22 cellular contexts compared by ENCODE assay signal in the genomic region with DNA sequence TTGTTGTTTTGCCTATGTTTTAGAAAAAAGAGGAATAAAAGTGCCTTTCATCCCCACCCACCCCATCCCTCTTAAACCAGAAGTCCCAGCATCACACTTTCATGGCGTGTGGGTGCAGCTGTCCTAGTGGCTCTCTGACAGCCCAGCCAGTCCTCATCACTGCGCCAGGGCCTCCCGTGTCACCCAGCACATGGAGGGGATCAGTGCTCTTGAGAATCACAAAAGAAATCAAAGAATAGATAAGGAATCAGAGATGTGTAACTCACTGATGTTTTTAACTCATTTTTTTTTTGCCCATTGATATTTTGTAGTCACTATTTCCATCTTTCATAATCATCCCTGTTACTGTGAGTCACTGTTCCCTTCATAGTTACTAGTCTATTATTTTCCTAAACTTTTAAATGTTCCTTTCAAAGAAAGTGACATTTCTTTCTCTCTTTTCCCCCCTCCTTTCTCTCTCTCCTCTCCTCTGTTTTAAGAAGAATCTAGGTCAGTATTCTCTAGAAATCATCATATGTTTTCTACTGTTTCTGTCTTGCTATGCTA.
DNase-seq lines count a peak whose midpoint lies in the region; ATAC-seq and TF ChIP-seq lines count a peak whose summit lies in the region.
"Had no signal": no experiment of that assay in that cellular context is flagged by ENCODE, and none has a peak within 500 bp of the region (broad histone marks: within the 10 kb centered on the region; RNA-seq: fewer than 3 reads in every experiment).

No MANE protein-coding gene starts in this region.

- H3K36me3 ChIP-seq in tibial artery (peaks cover 0 to 14% (median 10%) of the 10 kb centered on the region in 3 donors), mesendoderm (ENCODE audit: control insufficient read depth, insufficient read depth, low read length) (no peaks in the 10 kb centered on the region)

- no peak overlapping the region for H4K5ac ChIP-seq in mesendoderm (ENCODE audit: low read length)

- peak overlapping the region in 1 of 2 donors; percentile 21 for H3K27ac ChIP-seq in tibial artery
- H3K27ac ChIP-seq in mesendoderm (ENCODE audit: low read depth, low read length), result no peak overlapping the region
- H3K27ac ChIP-seq: right atrium auricular region, tibial nerve had no signal

- no peak overlapping the region for H3K56ac ChIP-seq in mesendoderm (ENCODE audit: low read length)

- H3K9me3 Mint-ChIP-seq in activated naive CD4-positive, alpha-beta T cell treated with anti-CD3 and anti-CD28 coated beads for 36 hours, result peaks cover 30% of the 10 kb centered on the region
- peaks cover 15% of the 10 kb centered on the region for H3K9me3 Mint-ChIP-seq in activated naive CD4-positive, alpha-beta T cell treated with anti-CD3 and anti-CD28 coated beads, Interleukin-2, amount 10 ng/mL, durations not matched to agents 7 days and 5 days
- H3K9me3 Mint-ChIP-seq in activated T-cell treated with anti-CD3 and anti-CD28 coated beads, Interleukin-2, amount 50 U/mL, for 72 hours, result peaks cover 12 to 16% of the 10 kb centered on the region in 2 donors
- H3K9me3 Mint-ChIP-seq: CD14-positive monocyte, mesothelial cell of epicardium had no signal

- peak; percentile 17 to 60 for ATAC-seq in activated T-cell treated with anti-CD3 and anti-CD28 coated beads, Interleukin-2, amount 50 U/mL, for 72 hours (replicated peaks in 1 of 2)
- ATAC-seq in HG02884 (IDR thresholded peaks at IDR 0.05; ENCODE audit: unreplicated experiment), result no peak
- ATAC-seq: naive thymus-derived CD8-positive, alpha-beta T cell; T-helper 17 cell had no signal

- no peak overlapping the region for H2BK15ac ChIP-seq in mesendoderm (replicated peaks; ENCODE audit: low read depth)

- H3K9me3 ChIP-seq in tibial artery, result no peaks in the 10 kb centered on the region
- H3K9me3 ChIP-seq: right atrium auricular region, tibial nerve had no signal

- H3K27me3 ChIP-seq in tibial artery (no peaks in the 10 kb centered on the region), mesendoderm (ENCODE audit: insufficient read depth, low read length, poor library complexity) (no peaks in the 10 kb centered on the region)
- H3K27me3 ChIP-seq: right atrium auricular region, tibial nerve had no signal

- H3K4me1 Mint-ChIP-seq in activated naive CD4-positive, alpha-beta T cell treated with anti-CD3 and anti-CD28 coated beads for 36 hours (ENCODE audit: low read depth), result peaks cover 51% of the 10 kb centered on the region
- peaks cover 15% of the 10 kb centered on the region for H3K4me1 Mint-ChIP-seq in activated naive CD4-positive, alpha-beta T cell treated with anti-CD3 and anti-CD28 coated beads, Interleukin-2, amount 10 ng/mL, durations not matched to agents 7 days and 5 days
- H3K4me1 Mint-ChIP-seq in activated T-cell treated with anti-CD3 and anti-CD28 coated beads, Interleukin-2, amount 50 U/mL, for 72 hours (ENCODE audit: low read depth), result peaks cover 59% of the 10 kb centered on the region
- H3K4me1 Mint-ChIP-seq: CD14-positive monocyte, IgD-negative memory B cell, mesothelial cell of epicardium had no signal

- no peak overlapping the region for H3K9ac ChIP-seq in mesendoderm (ENCODE audit: low read length)

- no peaks in the 10 kb centered on the region for H3K79me1 ChIP-seq in mesendoderm (ENCODE audit: low read length)

- H3K79me2 ChIP-seq in mesendoderm (ENCODE audit: control insufficient read depth, insufficient read depth, low read length), result no peaks in the 10 kb centered on the region

- H4K8ac ChIP-seq in mesendoderm (ENCODE audit: low read depth, low read length), result no peak overlapping the region

- no peak overlapping the region for H3K4me2 ChIP-seq in mesendoderm (ENCODE audit: low read length)

- peaks cover 0 to 35% (median 2%) of the 10 kb centered on the region in 4 donors for H3K4me1 ChIP-seq in tibial artery
- H3K4me1 ChIP-seq in mesendoderm (ENCODE audit: control insufficient read depth, low read depth, low read length), result no peaks in the 10 kb centered on the region
- H3K4me1 ChIP-seq: right atrium auricular region, tibial nerve had no signal

- DNase-seq in activated naive CD4-positive, alpha-beta T cell treated with anti-CD3 and anti-CD28 coated beads for 36 hours, result no peak
- no peak for DNase-seq in activated naive CD4-positive, alpha-beta T cell treated with anti-CD3 and anti-CD28 coated beads, Interleukin-2, amount 10 ng/mL, durations not matched to agents 7 days and 5 days
- DNase-seq in activated T-cell treated with anti-CD3 and anti-CD28 coated beads, Interleukin-2, amount 50 U/mL, for 72 hours, result no peak
- DNase-seq in fibroblast of gingiva (ENCODE audit: low read depth) (peak; percentile 15), tibial artery (no peak), mesendoderm (no peak)
- DNase-seq in stimulated activated CD8-positive, alpha-beta memory T cell treated with anti-CD3 and anti-CD28 coated beads, Interleukin-4, amount 100 ng/mL, for 48 hours, result peak; percentile 27
- DNase-seq: activated gamma-delta T cell; cerebellar nuclear complex; effector CD4-positive, alpha-beta T cell; foreskin melanocyte; GOT3; naive thymus-derived CD8-positive, alpha-beta T cell; NCI-H526 treated with DMSO at 0.1 percent for 48 hours; RPMI8226; T-helper 17 cell had no signal

- no peak overlapping the region for H2BK5ac ChIP-seq in mesendoderm (ENCODE audit: low read length)

- H3K27me3 Mint-ChIP-seq in activated naive CD4-positive, alpha-beta T cell treated with anti-CD3 and anti-CD28 coated beads for 36 hours (ENCODE audit: low read depth), result no peaks in the 10 kb centered on the region
- H3K27me3 Mint-ChIP-seq in activated naive CD4-positive, alpha-beta T cell treated with anti-CD3 and anti-CD28 coated beads, Interleukin-2, amount 10 ng/mL, durations not matched to agents 7 days and 5 days, result no peaks in the 10 kb centered on the region
- H3K27me3 Mint-ChIP-seq in activated T-cell treated with anti-CD3 and anti-CD28 coated beads, Interleukin-2, amount 50 U/mL, for 72 hours (ENCODE audit: low read depth), result no peaks in the 10 kb centered on the region
- H3K27me3 Mint-ChIP-seq: IgD-negative memory B cell; naive thymus-derived CD8-positive, alpha-beta T cell; T-helper 17 cell had no signal

- H3K18ac ChIP-seq in mesendoderm (ENCODE audit: low read length), result no peak overlapping the region

- intact Hi-C loops in activated naive CD4-positive, alpha-beta T cell treated with anti-CD3 and anti-CD28 coated beads for 36 hours (cut with micrococcal nuclease), result loop anchor here (1.0 to 5.0 kb wide), 5 partner anchors 42 to 572 kb away; partner anchors contain the start of genes AIG1 and HIVEP2
- intact Hi-C loops in tibial artery (cut with DNase I; ENCODE audit: low total_unique reads), result no loop called here

- H3K36me3 Mint-ChIP-seq in activated naive CD4-positive, alpha-beta T cell treated with anti-CD3 and anti-CD28 coated beads for 36 hours (ENCODE audit: low read depth), result peaks cover 45% of the 10 kb centered on the region
- peaks cover 21% of the 10 kb centered on the region for H3K36me3 Mint-ChIP-seq in activated naive CD4-positive, alpha-beta T cell treated with anti-CD3 and anti-CD28 coated beads, Interleukin-2, amount 10 ng/mL, durations not matched to agents 7 days and 5 days
- H3K36me3 Mint-ChIP-seq in activated T-cell treated with anti-CD3 and anti-CD28 coated beads, Interleukin-2, amount 50 U/mL, for 72 hours (ENCODE audit: insufficient read depth in 2 of 2), result peaks cover 23 to 49% of the 10 kb centered on the region in 2 donors

- TF ChIP-seq CTCF in tibial artery (IDR thresholded peaks at IDR 0.05), result no peak

- no peak overlapping the region for H2AK5ac ChIP-seq in mesendoderm (ENCODE audit: low read length)

- H3K23ac ChIP-seq in mesendoderm (ENCODE audit: low read length), result no peak overlapping the region

- H3K4ac ChIP-seq in mesendoderm (ENCODE audit: low read depth, low read length), result no peak overlapping the region

- peak overlapping the region; percentile 75 for H3K27ac Mint-ChIP-seq in activated naive CD4-positive, alpha-beta T cell treated with anti-CD3 and anti-CD28 coated beads for 36 hours
- H3K27ac Mint-ChIP-seq in activated naive CD4-positive, alpha-beta T cell treated with anti-CD3 and anti-CD28 coated beads, Interleukin-2, amount 10 ng/mL, durations not matched to agents 7 days and 5 days, result no peak overlapping the region
- peak overlapping the region; percentile 79 for H3K27ac Mint-ChIP-seq in activated T-cell treated with anti-CD3 and anti-CD28 coated beads, Interleukin-2, amount 50 U/mL, for 72 hours
- H3K27ac Mint-ChIP-seq: mesothelial cell of epicardium, T-helper 17 cell had no signal

- H3K4me3 Mint-ChIP-seq in activated naive CD4-positive, alpha-beta T cell treated with anti-CD3 and anti-CD28 coated beads for 36 hours, result no peak overlapping the region
- H3K4me3 Mint-ChIP-seq in activated naive CD4-positive, alpha-beta T cell treated with anti-CD3 and anti-CD28 coated beads, Interleukin-2, amount 10 ng/mL, durations not matched to agents 7 days and 5 days, result no peak overlapping the region
- peak overlapping the region in 1 of 2 donors; percentile 11 for H3K4me3 Mint-ChIP-seq in activated T-cell treated with anti-CD3 and anti-CD28 coated beads, Interleukin-2, amount 50 U/mL, for 72 hours
- H3K4me3 Mint-ChIP-seq: CD14-positive monocyte; mesothelial cell of epicardium; naive thymus-derived CD8-positive, alpha-beta T cell; T-helper 17 cell had no signal

- H3K4me3 ChIP-seq in tibial artery (no peak overlapping the region), mesendoderm (ENCODE audit: low read length) (no peak overlapping the region)
- H3K4me3 ChIP-seq: right atrium auricular region, tibial nerve had no signal

- CTCF ChIA-PET in activated naive CD4-positive, alpha-beta T cell treated with anti-CD3 and anti-CD28 coated beads for 36 hours (lab: Charles Lee), result no interaction called here
- CTCF ChIA-PET in activated naive CD4-positive, alpha-beta T cell treated with anti-CD3 and anti-CD28 coated beads, Interleukin-2, amount 10 ng/mL, durations not matched to agents 7 days and 5 days (lab: Charles Lee), result interaction anchor here (0.6 kb wide), 1 partner anchor 509 kb away, joined by 3 read pairs; no protein-coding TSS in a partner anchor

- WGBS in mesendoderm (ENCODE audit: extremely low coverage, insufficient coverage, low lambda C conversion rate), result no CpG with 5 or more reads among the region's 3 CpGs

- H2BK120ac ChIP-seq in mesendoderm (ENCODE audit: low read depth, low read length), result no peak overlapping the region

Comparison
In these comparisons a context has a peak if more than half of its experiments do, and no peak if none do; other contexts are left out.
1. DNase-seq: peak in fibroblast of gingiva (single experiment) and stimulated activated CD8-positive, alpha-beta memory T cell treated with anti-CD3 and anti-CD28 coated beads, Interleukin-4, amount 100 ng/mL, for 48 hours (single experiment); none in activated naive CD4-positive, alpha-beta T cell treated with anti-CD3 and anti-CD28 coated beads for 36 hours (single experiment), activated naive CD4-positive, alpha-beta T cell treated with anti-CD3 and anti-CD28 coated beads, Interleukin-2, amount 10 ng/mL, durations not matched to agents 7 days and 5 days (single experiment), activated T-cell treated with anti-CD3 and anti-CD28 coated beads, Interleukin-2, amount 50 U/mL, for 72 hours (0 of 2), tibial artery (0 of 2) and mesendoderm (single experiment).